ENCODE assay signal across 1 cellular context in the genomic region with DNA sequence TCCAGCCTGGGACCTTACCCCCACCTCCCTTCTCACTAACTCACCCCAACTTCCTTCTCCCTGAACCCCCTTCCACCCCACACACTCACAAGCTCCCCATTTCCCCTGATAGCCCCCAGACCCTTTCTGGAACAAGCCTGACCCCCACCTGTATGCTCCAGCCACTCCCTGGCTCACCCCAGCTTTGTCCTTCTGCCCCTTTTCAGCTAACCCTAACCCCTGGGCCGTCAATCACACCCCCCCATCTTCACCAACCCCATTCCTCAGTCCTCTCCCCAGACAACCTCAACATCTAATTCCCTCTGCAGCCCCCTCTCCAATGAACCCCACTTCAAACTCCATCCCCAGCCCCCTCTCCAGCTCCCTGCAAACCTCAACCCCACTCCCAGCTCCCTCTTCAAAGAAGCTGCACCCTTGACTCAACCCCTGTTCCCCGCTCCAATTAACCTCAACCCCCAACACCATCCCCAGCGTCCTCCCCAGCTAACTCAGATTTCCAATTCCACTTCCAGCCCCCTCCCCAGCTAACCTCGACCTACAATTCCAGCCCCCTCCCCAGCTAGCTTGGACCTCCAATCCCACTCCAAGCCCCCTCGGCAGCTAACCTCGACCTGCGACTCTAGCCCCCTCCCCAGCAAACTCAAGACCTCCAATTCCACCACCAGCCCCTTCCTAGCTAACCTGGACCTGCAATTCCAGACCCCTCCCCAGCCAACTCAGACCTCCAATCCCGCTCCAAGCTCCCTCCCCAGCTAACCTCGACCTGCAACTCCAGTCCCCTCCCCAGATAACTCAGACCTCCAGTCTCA.
TF ChIP-seq lines count a peak whose summit lies in the region.

No MANE protein-coding gene starts in this region.

TF ChIP-seq in WTC11, 78 proteins besides CTCF, POLR2A, EP300 and RAD21 (continued from another document):
- TF ChIP-seq, protein P1, sequence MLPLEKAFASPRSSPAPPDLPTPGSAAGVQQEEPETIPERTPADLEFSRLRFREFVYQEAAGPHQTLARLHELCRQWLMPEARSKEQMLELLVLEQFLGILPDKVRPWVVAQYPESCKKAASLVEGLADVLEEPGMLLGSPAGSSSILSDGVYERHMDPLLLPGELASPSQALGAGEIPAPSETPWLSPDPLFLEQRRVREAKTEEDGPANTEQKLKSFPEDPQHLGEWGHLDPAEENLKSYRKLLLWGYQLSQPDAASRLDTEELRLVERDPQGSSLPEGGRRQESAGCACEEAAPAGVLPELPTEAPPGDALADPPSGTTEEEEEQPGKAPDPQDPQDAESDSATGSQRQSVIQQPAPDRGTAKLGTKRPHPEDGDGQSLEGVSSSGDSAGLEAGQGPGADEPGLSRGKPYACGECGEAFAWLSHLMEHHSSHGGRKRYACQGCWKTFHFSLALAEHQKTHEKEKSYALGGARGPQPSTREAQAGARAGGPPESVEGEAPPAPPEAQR (CRISPR knock-in tag; IDR thresholded peaks at IDR 0.05), result no peak
- TF ChIP-seq JAZF1 (CRISPR knock-in tag; IDR thresholded peaks at IDR 0.05) (no peak), SMAD4 (CRISPR knock-in tag; IDR thresholded peaks at IDR 0.05) (no peak)
